Comparison of ENCODE assay signal across 10 cellular contexts in genomic region chr14:54653764-54654469, GRCh38.
A peak's percentile ranks its signal among the peaks of the same experiment; 100 is the strongest.
DNase-seq lines count a peak whose midpoint lies in the region; TF ChIP-seq lines count a peak whose summit lies in the region.
"Had no signal": no experiment of that assay in that cellular context is flagged by ENCODE, and none has a peak within 500 bp of the region (broad histone marks: within the 10 kb centered on the region; RNA-seq: fewer than 3 reads in every experiment).

No MANE protein-coding gene starts in this region.

- H3K4me1 ChIP-seq in BLaER1 treated with 17β-estradiol and CSF1 and Interleukin-3, amounts not matched to agents 10 nM and 100 nM = peaks cover 19 to 61% (median 22%) of the 10 kb centered on the region in 10 experiments
- H3K4me1 ChIP-seq in SK-N-SH (ENCODE audit: control insufficient read depth in 1 of 2, insufficient read depth in 2 of 2, low read depth in 1 of 2, low read length in 1 of 2) = peaks cover 7 to 50% of the 10 kb centered on the region in 2 experiments

- CTCF ChIA-PET in SK-N-SH (lab: Yijun Ruan, JAX) = interaction anchor here (0.8 to 1.6 kb wide), 4 partner anchors 11 to 38 kb away, joined by 3 read pairs; no protein-coding TSS in a partner anchor

- H3K79me2 ChIP-seq in SK-N-SH (ENCODE audit: insufficient read depth) = peaks cover 92% of the 10 kb centered on the region

- peaks cover 43% of the 10 kb centered on the region for H3F3A ChIP-seq in SK-N-SH (replicated peaks; ENCODE audit: insufficient read depth)

- H3K27ac ChIP-seq in BLaER1 treated with 17β-estradiol and CSF1 and Interleukin-3, amounts not matched to agents 10 nM and 100 nM = peak overlapping the region in 5 of 11 experiments; percentile 3 to 48 (median 19); a peak in 5 of 22 replicates
- H3K27ac ChIP-seq in SK-N-SH (ENCODE audit: low read depth in 2 of 2, low read length in 1 of 2) = peak overlapping the region in 1 of 2 experiments; percentile 97; a peak in 2 of 4 replicates

- H3K9ac ChIP-seq in BLaER1 treated with 17β-estradiol and CSF1 and Interleukin-3, amounts not matched to agents 10 nM and 100 nM = peak overlapping the region in 1 of 11 experiments; percentile 14; a peak in 1 of 22 replicates
- H3K9ac ChIP-seq in SK-N-SH = peak overlapping the region; percentile 4; the same call in 1 of the 2 replicates

- H3K9me2 ChIP-seq in SK-N-SH = no peaks in the 10 kb centered on the region

- POLR2A ChIA-PET in SK-N-SH (lab: Yijun Ruan, JAX) = no interaction called here

- TF ChIP-seq EP300 in SK-N-SH (IDR thresholded peaks at IDR 0.05; ENCODE audit: borderline replicate concordance in 1 of 2, low read depth in 1 of 2, low read length in 1 of 2) = peak in 1 of 2 experiments; percentile 37; a peak in 1 of 4 replicates

- no peak for DNase-seq in SK-N-SH
- peak; percentile 94 for DNase-seq in fibroblast of villous mesenchyme (ENCODE audit: low read depth)
- peak; percentile 81 for DNase-seq in non-pigmented ciliary epithelial cell (ENCODE audit: low read depth)
- DNase-seq in activated CD4-positive, alpha-beta T cell treated with anti-CD3 and anti-CD28 coated beads for 4 hours = no peak
- no peak for DNase-seq in SIG-M5 treated with dmso at 0.1 percent for 504 hours (lab: John Stamatoyannopoulos, UW; ENCODE audit: unreplicated experiment)
- no peak for DNase-seq in medulla oblongata (ENCODE audit: extremely low spot score)
- no peak for DNase-seq in stimulated activated CD4-positive, alpha-beta T cell treated with anti-CD3 and anti-CD28 coated beads, Interleukin-1b, Interleukin-23, amount 100 ng/mL, for 48 hours
- DNase-seq: activated CD4-positive, alpha-beta memory T cell treated with anti-CD3 and anti-CD28 coated beads for 36 hours; CD4-positive, alpha-beta T cell had no signal

- no peak for TF ChIP-seq RAD21 in SK-N-SH (IDR thresholded peaks at IDR 0.05; ENCODE audit: low read length)

- H3K4me3 ChIP-seq in BLaER1 treated with 17β-estradiol and CSF1 and Interleukin-3, amounts not matched to agents 10 nM and 100 nM = no peak overlapping the region
- no peak overlapping the region for H3K4me3 ChIP-seq in SK-N-SH (ENCODE audit: low read depth in 2 of 2, low read length in 1 of 2)
- H3K4me3 ChIP-seq in fibroblast of villous mesenchyme (ENCODE audit: low read depth, low read length) = no peak overlapping the region

- peaks cover 0 to 10% (median 0%) of the 10 kb centered on the region in 11 experiments; a peak in 1 of 22 replicates for H3K36me3 ChIP-seq in BLaER1 treated with 17β-estradiol and CSF1 and Interleukin-3, amounts not matched to agents 10 nM and 100 nM
- H3K36me3 ChIP-seq in SK-N-SH (replicated peaks in 1 of 2; ENCODE audit: control insufficient read depth in 1 of 2, insufficient read depth in 2 of 2, low read length in 1 of 2) = peaks cover 0 to 6% of the 10 kb centered on the region in 2 experiments

- 68% methylated on average over 10 of the region's 10 CpGs for WGBS in SK-N-SH (ENCODE audit: low lambda C conversion rate)

- no peak overlapping the region for H2AFZ ChIP-seq in SK-N-SH (ENCODE audit: low read depth)

- no peaks in the 10 kb centered on the region for H3K9me3 ChIP-seq in BLaER1 treated with 17β-estradiol and CSF1 and Interleukin-3, amounts not matched to agents 10 nM and 100 nM (replicated peaks in 1 of 11)
- no peaks in the 10 kb centered on the region for H3K9me3 ChIP-seq in SK-N-SH

- H4K20me1 ChIP-seq in BLaER1 treated with 17β-estradiol and CSF1 and Interleukin-3, amounts not matched to agents 10 nM and 100 nM = peaks cover 0 to 10% (median 0%) of the 10 kb centered on the region in 11 experiments; a peak in 5 of 22 replicates
- H4K20me1 ChIP-seq in SK-N-SH (ENCODE audit: insufficient read depth) = peaks cover 10% of the 10 kb centered on the region

- TF ChIP-seq CTCF in SK-N-SH (IDR thresholded peaks at IDR 0.05) (no peak), fibroblast of villous mesenchyme (IDR thresholded peaks at IDR 0.05; ENCODE audit: insufficient read depth, low read depth, low read length) (no peak)

- H3K4me2 ChIP-seq in BLaER1 treated with 17β-estradiol and CSF1 and Interleukin-3, amounts not matched to agents 10 nM and 100 nM = peak overlapping the region; percentile 14 to 72 (median 42); a peak in 17 of 22 replicates
- peak overlapping the region; percentile 34 for H3K4me2 ChIP-seq in SK-N-SH

- H3K27me3 ChIP-seq in BLaER1 treated with 17β-estradiol and CSF1 and Interleukin-3, amounts not matched to agents 10 nM and 100 nM = no peaks in the 10 kb centered on the region
- no peaks in the 10 kb centered on the region for H3K27me3 ChIP-seq in SK-N-SH (ENCODE audit: insufficient read depth)

TF ChIP-seq in SK-N-SH, 30 proteins besides CTCF, POLR2A, EP300 and RAD21 (continues in another document):
- TF ChIP-seq, protein P1, sequence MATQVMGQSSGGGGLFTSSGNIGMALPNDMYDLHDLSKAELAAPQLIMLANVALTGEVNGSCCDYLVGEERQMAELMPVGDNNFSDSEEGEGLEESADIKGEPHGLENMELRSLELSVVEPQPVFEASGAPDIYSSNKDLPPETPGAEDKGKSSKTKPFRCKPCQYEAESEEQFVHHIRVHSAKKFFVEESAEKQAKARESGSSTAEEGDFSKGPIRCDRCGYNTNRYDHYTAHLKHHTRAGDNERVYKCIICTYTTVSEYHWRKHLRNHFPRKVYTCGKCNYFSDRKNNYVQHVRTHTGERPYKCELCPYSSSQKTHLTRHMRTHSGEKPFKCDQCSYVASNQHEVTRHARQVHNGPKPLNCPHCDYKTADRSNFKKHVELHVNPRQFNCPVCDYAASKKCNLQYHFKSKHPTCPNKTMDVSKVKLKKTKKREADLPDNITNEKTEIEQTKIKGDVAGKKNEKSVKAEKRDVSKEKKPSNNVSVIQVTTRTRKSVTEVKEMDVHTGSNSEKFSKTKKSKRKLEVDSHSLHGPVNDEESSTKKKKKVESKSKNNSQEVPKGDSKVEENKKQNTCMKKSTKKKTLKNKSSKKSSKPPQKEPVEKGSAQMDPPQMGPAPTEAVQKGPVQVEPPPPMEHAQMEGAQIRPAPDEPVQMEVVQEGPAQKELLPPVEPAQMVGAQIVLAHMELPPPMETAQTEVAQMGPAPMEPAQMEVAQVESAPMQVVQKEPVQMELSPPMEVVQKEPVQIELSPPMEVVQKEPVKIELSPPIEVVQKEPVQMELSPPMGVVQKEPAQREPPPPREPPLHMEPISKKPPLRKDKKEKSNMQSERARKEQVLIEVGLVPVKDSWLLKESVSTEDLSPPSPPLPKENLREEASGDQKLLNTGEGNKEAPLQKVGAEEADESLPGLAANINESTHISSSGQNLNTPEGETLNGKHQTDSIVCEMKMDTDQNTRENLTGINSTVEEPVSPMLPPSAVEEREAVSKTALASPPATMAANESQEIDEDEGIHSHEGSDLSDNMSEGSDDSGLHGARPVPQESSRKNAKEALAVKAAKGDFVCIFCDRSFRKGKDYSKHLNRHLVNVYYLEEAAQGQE (IDR thresholded peaks at IDR 0.05; ENCODE audit: low read depth, low read length) = no peak
- TF ChIP-seq FOXM1 (IDR thresholded peaks at IDR 0.05; ENCODE audit: low read depth) (no peak), JUND (IDR thresholded peaks at IDR 0.05) (peak; percentile 24), FOSL2 (IDR thresholded peaks at IDR 0.05; ENCODE audit: borderline replicate concordance, low read depth) (no peak; the same call in 1 of the 2 replicates), PBX3 (IDR thresholded peaks at IDR 0.05) (peak; percentile 41; the same call in 1 of the 2 replicates), RXRA (IDR thresholded peaks at IDR 0.05; ENCODE audit: borderline replicate concordance, low read depth) (peak; percentile 58; the same call in 1 of the 2 replicates), GABPA (IDR thresholded peaks at IDR 0.05; ENCODE audit: low read depth) (no peak), NFIC (IDR thresholded peaks at IDR 0.05; ENCODE audit: borderline replicate concordance) (peak; percentile 15; the same call in 1 of the 2 replicates), YY1 (IDR thresholded peaks at IDR 0.05; ENCODE audit: low read depth) (no peak), MXI1 (IDR thresholded peaks at IDR 0.05; ENCODE audit: low read depth, low read length) (no peak), SMC3 (IDR thresholded peaks at IDR 0.05; ENCODE audit: low read depth, low read length) (no peak), RCOR1 (IDR thresholded peaks at IDR 0.05; ENCODE audit: low read length) (no peak), TEAD4 (IDR thresholded peaks at IDR 0.05; ENCODE audit: borderline replicate concordance, insufficient read depth) (no peak), GATA2 (CRISPR knock-in tag; IDR thresholded peaks at IDR 0.05) (no peak), EZH2phosphoT487 (IDR thresholded peaks at IDR 0.05; ENCODE audit: borderline replicate concordance, low read depth) (no peak)
- TF ChIP-seq, protein P2, sequence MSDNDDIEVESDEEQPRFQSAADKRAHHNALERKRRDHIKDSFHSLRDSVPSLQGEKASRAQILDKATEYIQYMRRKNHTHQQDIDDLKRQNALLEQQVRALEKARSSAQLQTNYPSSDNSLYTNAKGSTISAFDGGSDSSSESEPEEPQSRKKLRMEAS (IDR thresholded peaks at IDR 0.05; ENCODE audit: low read depth) = no peak
- TF ChIP-seq, protein P3, sequence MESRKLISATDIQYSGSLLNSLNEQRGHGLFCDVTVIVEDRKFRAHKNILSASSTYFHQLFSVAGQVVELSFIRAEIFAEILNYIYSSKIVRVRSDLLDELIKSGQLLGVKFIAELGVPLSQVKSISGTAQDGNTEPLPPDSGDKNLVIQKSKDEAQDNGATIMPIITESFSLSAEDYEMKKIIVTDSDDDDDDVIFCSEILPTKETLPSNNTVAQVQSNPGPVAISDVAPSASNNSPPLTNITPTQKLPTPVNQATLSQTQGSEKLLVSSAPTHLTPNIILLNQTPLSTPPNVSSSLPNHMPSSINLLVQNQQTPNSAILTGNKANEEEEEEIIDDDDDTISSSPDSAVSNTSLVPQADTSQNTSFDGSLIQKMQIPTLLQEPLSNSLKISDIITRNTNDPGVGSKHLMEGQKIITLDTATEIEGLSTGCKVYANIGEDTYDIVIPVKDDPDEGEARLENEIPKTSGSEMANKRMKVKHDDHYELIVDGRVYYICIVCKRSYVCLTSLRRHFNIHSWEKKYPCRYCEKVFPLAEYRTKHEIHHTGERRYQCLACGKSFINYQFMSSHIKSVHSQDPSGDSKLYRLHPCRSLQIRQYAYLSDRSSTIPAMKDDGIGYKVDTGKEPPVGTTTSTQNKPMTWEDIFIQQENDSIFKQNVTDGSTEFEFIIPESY (IDR thresholded peaks at IDR 0.05; ENCODE audit: borderline replicate concordance, low read depth) = no peak

Comparison
In these comparisons a context has a peak if more than half of its experiments do, and no peak if none do; other contexts are left out.
1. DNase-seq: peak in fibroblast of villous mesenchyme (single experiment) and non-pigmented ciliary epithelial cell (single experiment); none in SK-N-SH (single experiment), activated CD4-positive, alpha-beta T cell treated with anti-CD3 and anti-CD28 coated beads for 4 hours (0 of 2), SIG-M5 treated with dmso at 0.1 percent for 504 hours (single experiment), medulla oblongata (single experiment) and stimulated activated CD4-positive, alpha-beta T cell treated with anti-CD3 and anti-CD28 coated beads, Interleukin-1b, Interleukin-23, amount 100 ng/mL, for 48 hours (single experiment).